In genomic region chr11:75270896-75271415, GRCh38 we compare ENCODE assay signal across 8 cellular contexts. TPM values are rescaled to one million over a fixed set of nuclear protein-coding genes. Genes with fewer than 3 reads are reported as not detected.
DNase-seq lines count a peak whose midpoint lies in the region; ATAC-seq, FAIRE-seq and TF ChIP-seq lines count a peak whose summit lies in the region.

No MANE protein-coding gene starts in this region.

- H3K9ac ChIP-seq in KMS-11, result no peak overlapping the region

- no peaks in the 10 kb centered on the region for H3K27me3 Mint-ChIP-seq in activated naive CD4-positive, alpha-beta T cell treated with anti-CD3 and anti-CD28 coated beads for 36 hours (ENCODE audit: low read depth)

- no peak overlapping the region for H3K27ac Mint-ChIP-seq in activated naive CD4-positive, alpha-beta T cell treated with anti-CD3 and anti-CD28 coated beads for 36 hours

- H3K4me3 ChIP-seq in KMS-11 (IDR thresholded peaks at IDR 0.05; ENCODE audit: insufficient read depth, low read depth, low read length) (no peak overlapping the region), bronchial epithelial cell (ENCODE audit: low read depth, low read length) (no peak overlapping the region)

- peak; percentile 50 for FAIRE-seq in bronchial epithelial cell (lab: Jason Lieb, UNC)

- no peaks in the 10 kb centered on the region for H3K79me2 ChIP-seq in KMS-11 (ENCODE audit: insufficient read depth, low read depth)

- H4K20me1 ChIP-seq in KMS-11 (ENCODE audit: insufficient read depth), result no peaks in the 10 kb centered on the region

- H3K27ac ChIP-seq in KMS-11, result no peak overlapping the region

- no peak overlapping the region for H2AFZ ChIP-seq in KMS-11 (ENCODE audit: low read depth)

- intact Hi-C loops in activated naive CD4-positive, alpha-beta T cell treated with anti-CD3 and anti-CD28 coated beads for 36 hours (cut with micrococcal nuclease), result loop anchor here (1.0 kb wide), 1 partner anchor 128 kb away; no protein-coding TSS in a partner anchor
- intact Hi-C loops in sciatic nerve (cut with DNase I), result no loop called here

- no peak overlapping the region for H3K4me2 ChIP-seq in KMS-11

- peaks cover 30% of the 10 kb centered on the region for H3K4me1 Mint-ChIP-seq in activated naive CD4-positive, alpha-beta T cell treated with anti-CD3 and anti-CD28 coated beads for 36 hours (ENCODE audit: low read depth)

- TF ChIP-seq CTCF in KMS-11 (conservative IDR thresholded peaks at IDR 0.05; ENCODE audit: low read depth, low read length) (peak; percentile 61), bronchial epithelial cell (IDR thresholded peaks at IDR 0.05; ENCODE audit: insufficient read depth, low read length, severe bottlenecking) (peak; percentile 49)

- H3K36me3 Mint-ChIP-seq in activated naive CD4-positive, alpha-beta T cell treated with anti-CD3 and anti-CD28 coated beads for 36 hours (ENCODE audit: low read depth), result peaks cover 14% of the 10 kb centered on the region

- CTCF ChIA-PET in activated naive CD4-positive, alpha-beta T cell treated with anti-CD3 and anti-CD28 coated beads for 36 hours (lab: Charles Lee), result interaction anchor here (0.7 to 13.4 kb wide), 11 partner anchors 9 to 339 kb away, joined by 3 to 374 read pairs (median 5); partner anchors contain the start of gene TPBGL

- no peaks in the 10 kb centered on the region for H3K27me3 ChIP-seq in KMS-11 (ENCODE audit: insufficient read depth, low read depth)
- peaks cover 6% of the 10 kb centered on the region for H3K27me3 ChIP-seq in bronchial epithelial cell (ENCODE audit: control insufficient read depth, insufficient read depth, low read length)

- H3K36me3 ChIP-seq in KMS-11 (ENCODE audit: insufficient read depth) (no peaks in the 10 kb centered on the region), bronchial epithelial cell (ENCODE audit: control insufficient read depth, insufficient read depth, low read length) (no peaks in the 10 kb centered on the region)

- peak; percentile 9 for ATAC-seq in sciatic nerve

- H3K4me3 Mint-ChIP-seq in activated naive CD4-positive, alpha-beta T cell treated with anti-CD3 and anti-CD28 coated beads for 36 hours, result no peak overlapping the region

- H3K9me3 Mint-ChIP-seq in activated naive CD4-positive, alpha-beta T cell treated with anti-CD3 and anti-CD28 coated beads for 36 hours, result no peaks in the 10 kb centered on the region

- DNase-seq in activated naive CD4-positive, alpha-beta T cell treated with anti-CD3 and anti-CD28 coated beads for 36 hours, result peak; percentile 43
- no peak for DNase-seq in activated naive CD4-positive, alpha-beta T cell treated with anti-CD3 and anti-CD28 coated beads, Interleukin-2, amount 50 U/mL, for 16 hours
- DNase-seq in bronchial epithelial cell (ENCODE audit: low read depth) (peak; percentile 34), sciatic nerve (ENCODE audit: low spot score) (peak; percentile 42), globus pallidus (ENCODE audit: low spot score) (no peak), GF-D8 (lab: John Stamatoyannopoulos, UW) (no peak), DMS153 treated with DMSO at 0.1 percent for 48 hours (lab: John Stamatoyannopoulos, UW; ENCODE audit: unreplicated experiment) (no peak)

- H3K4me1 ChIP-seq in KMS-11 (ENCODE audit: low read depth, poor library complexity, severe bottlenecking), result no peaks in the 10 kb centered on the region

RNA-seq across cellular contexts. Expression of gene TPBGL, which starts 30.4 kb away (rescaled TPM):
- not detected for total RNA-seq in activated naive CD4-positive, alpha-beta T cell treated with anti-CD3 and anti-CD28 coated beads for 36 hours
- total RNA-seq in bronchial epithelial cell, result not detected in 2 replicates
- total RNA-seq in sciatic nerve, result 0.31 TPM

Comparison
In these comparisons a context has a peak if more than half of its experiments do, and no peak if none do; other contexts are left out.
1. DNase-seq: peak in activated naive CD4-positive, alpha-beta T cell treated with anti-CD3 and anti-CD28 coated beads for 36 hours (single experiment), bronchial epithelial cell (single experiment) and sciatic nerve (single experiment); none in activated naive CD4-positive, alpha-beta T cell treated with anti-CD3 and anti-CD28 coated beads, Interleukin-2, amount 50 U/mL, for 16 hours (single experiment), globus pallidus (single experiment), GF-D8 (single experiment) and DMS153 treated with DMSO at 0.1 percent for 48 hours (single experiment).